1 cellular context compared by ENCODE assay signal in the genomic region with DNA sequence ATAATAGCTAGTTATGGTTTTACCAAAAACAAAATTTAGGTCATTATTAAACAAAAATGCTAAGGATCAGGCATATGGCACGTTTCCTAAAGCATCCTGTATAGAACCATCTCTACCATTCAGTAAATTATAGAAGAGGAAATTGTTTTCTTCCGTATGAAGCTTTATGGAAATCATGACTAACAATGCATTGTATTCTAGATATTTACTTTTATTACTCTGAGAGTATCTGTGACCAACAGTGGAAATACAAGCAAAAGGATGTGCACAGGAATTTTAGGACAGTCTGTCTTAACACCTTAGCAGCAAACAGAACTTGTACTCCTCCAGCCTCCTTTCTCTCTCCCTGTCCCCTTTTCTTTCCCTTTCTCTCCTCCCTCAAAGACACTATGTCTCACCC.
TF ChIP-seq lines count a peak whose summit lies in the region.

No MANE protein-coding gene starts in this region.

TF ChIP-seq in A549, 52 proteins besides CTCF, POLR2A, EP300 and RAD21 (continued from another document):
- TF ChIP-seq, protein P1, sequence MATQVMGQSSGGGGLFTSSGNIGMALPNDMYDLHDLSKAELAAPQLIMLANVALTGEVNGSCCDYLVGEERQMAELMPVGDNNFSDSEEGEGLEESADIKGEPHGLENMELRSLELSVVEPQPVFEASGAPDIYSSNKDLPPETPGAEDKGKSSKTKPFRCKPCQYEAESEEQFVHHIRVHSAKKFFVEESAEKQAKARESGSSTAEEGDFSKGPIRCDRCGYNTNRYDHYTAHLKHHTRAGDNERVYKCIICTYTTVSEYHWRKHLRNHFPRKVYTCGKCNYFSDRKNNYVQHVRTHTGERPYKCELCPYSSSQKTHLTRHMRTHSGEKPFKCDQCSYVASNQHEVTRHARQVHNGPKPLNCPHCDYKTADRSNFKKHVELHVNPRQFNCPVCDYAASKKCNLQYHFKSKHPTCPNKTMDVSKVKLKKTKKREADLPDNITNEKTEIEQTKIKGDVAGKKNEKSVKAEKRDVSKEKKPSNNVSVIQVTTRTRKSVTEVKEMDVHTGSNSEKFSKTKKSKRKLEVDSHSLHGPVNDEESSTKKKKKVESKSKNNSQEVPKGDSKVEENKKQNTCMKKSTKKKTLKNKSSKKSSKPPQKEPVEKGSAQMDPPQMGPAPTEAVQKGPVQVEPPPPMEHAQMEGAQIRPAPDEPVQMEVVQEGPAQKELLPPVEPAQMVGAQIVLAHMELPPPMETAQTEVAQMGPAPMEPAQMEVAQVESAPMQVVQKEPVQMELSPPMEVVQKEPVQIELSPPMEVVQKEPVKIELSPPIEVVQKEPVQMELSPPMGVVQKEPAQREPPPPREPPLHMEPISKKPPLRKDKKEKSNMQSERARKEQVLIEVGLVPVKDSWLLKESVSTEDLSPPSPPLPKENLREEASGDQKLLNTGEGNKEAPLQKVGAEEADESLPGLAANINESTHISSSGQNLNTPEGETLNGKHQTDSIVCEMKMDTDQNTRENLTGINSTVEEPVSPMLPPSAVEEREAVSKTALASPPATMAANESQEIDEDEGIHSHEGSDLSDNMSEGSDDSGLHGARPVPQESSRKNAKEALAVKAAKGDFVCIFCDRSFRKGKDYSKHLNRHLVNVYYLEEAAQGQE (IDR thresholded peaks at IDR 0.05), result no peak
- TF ChIP-seq, protein P2, sequence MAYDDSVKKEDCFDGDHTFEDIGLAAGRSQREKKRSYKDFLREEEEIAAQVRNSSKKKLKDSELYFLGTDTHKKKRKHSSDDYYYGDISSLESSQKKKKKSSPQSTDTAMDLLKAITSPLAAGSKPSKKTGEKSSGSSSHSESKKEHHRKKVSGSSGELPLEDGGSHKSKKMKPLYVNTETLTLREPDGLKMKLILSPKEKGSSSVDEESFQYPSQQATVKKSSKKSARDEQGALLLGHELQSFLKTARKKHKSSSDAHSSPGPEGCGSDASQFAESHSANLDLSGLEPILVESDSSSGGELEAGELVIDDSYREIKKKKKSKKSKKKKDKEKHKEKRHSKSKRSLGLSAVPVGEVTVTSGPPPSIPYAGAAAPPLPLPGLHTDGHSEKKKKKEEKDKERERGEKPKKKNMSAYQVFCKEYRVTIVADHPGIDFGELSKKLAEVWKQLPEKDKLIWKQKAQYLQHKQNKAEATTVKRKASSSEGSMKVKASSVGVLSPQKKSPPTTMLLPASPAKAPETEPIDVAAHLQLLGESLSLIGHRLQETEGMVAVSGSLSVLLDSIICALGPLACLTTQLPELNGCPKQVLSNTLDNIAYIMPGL (CRISPR knock-in tag; IDR thresholded peaks at IDR 0.05; ENCODE audit: borderline replicate concordance), result no peak
- no peak for TF ChIP-seq CBX8 (IDR thresholded peaks at IDR 0.05)
